ENCODE assay signal across 12 cellular contexts in genomic region chr2:173150087-173150486, GRCh38.
DNase-seq lines count a peak whose midpoint lies in the region; TF ChIP-seq lines count a peak whose summit lies in the region.
"Had no signal": no experiment of that assay in that cellular context is flagged by ENCODE, and none has a peak within 500 bp of the region (broad histone marks: within the 10 kb centered on the region; RNA-seq: fewer than 3 reads in every experiment).

No MANE protein-coding gene starts in this region.

- H3K4me1 ChIP-seq in GM23248 (ENCODE audit: insufficient read depth) = peaks cover 58% of the 10 kb centered on the region
- H3K4me1 ChIP-seq in mesendoderm (ENCODE audit: control insufficient read depth, low read depth, low read length) = peaks cover 10% of the 10 kb centered on the region
- peaks cover 2% of the 10 kb centered on the region for H3K4me1 ChIP-seq in suprapubic skin
- no peaks in the 10 kb centered on the region for H3K4me1 ChIP-seq in MM.1S (ENCODE audit: low read length)
- H3K4me1 ChIP-seq: testis had no signal

- H2AFZ ChIP-seq in GM23248 (no peak overlapping the region), MM.1S (ENCODE audit: low read length) (no peak overlapping the region)

- H2BK15ac ChIP-seq in mesendoderm (replicated peaks; ENCODE audit: low read depth) = peak overlapping the region; percentile 36

- H4K5ac ChIP-seq in mesendoderm (ENCODE audit: low read length) = no peak overlapping the region

- no peak overlapping the region for H2AK5ac ChIP-seq in mesendoderm (ENCODE audit: low read length)

- no peaks in the 10 kb centered on the region for H3K9me3 ChIP-seq in GM23248 (ENCODE audit: low read depth)
- H3K9me3 ChIP-seq in suprapubic skin = no peaks in the 10 kb centered on the region
- H3K9me3 ChIP-seq in MM.1S (replicated peaks; ENCODE audit: insufficient read depth, low read length) = no peaks in the 10 kb centered on the region
- H3K9me3 ChIP-seq: testis had no signal

- no peak for TF ChIP-seq EP300 in suprapubic skin (IDR thresholded peaks at IDR 0.05)

- TF ChIP-seq CTCF in astrocyte of the cerebellum (IDR thresholded peaks at IDR 0.05; ENCODE audit: low read depth, low read length, missing control alignments) (no peak), suprapubic skin (IDR thresholded peaks at IDR 0.05) (no peak), MM.1S (IDR thresholded peaks at IDR 0.05; ENCODE audit: low read length) (no peak)

- 28 to 32% methylated on average over 2 of the region's 2 CpGs for WGBS in GM23248 (ENCODE audit: low coverage in 1 of 2, low lambda C conversion rate in 2 of 2, missing lambda C conversion rate in 2 of 2), 2 experiments
- no CpG with 5 or more reads among the region's 2 CpGs for WGBS in mesendoderm (ENCODE audit: extremely low coverage, insufficient coverage, low lambda C conversion rate)
- WGBS in suprapubic skin = 68% methylated on average over 2 of the region's 2 CpGs

- in situ Hi-C loops in GM23248 (cut with MboI) = no loop called here
- in situ Hi-C loops in astrocyte of the cerebellum (cut with HindIII; ENCODE audit: low sequenced_read_pairs) = no loop called here

- H3K56ac ChIP-seq in mesendoderm (ENCODE audit: low read length) = no peak overlapping the region

- no peak overlapping the region for H4K8ac ChIP-seq in mesendoderm (ENCODE audit: low read depth, low read length)

- H3K9ac ChIP-seq in GM23248 = no peak overlapping the region
- no peak overlapping the region for H3K9ac ChIP-seq in mesendoderm (ENCODE audit: low read length)
- H3K9ac ChIP-seq in MM.1S (ENCODE audit: low read length) = no peak overlapping the region

- TF ChIP-seq POLR2A in suprapubic skin (IDR thresholded peaks at IDR 0.05) = no peak

- no peak overlapping the region for H3K18ac ChIP-seq in mesendoderm (ENCODE audit: low read length)

- H3K36me3 ChIP-seq in GM23248 (ENCODE audit: low read depth) (no peaks in the 10 kb centered on the region), mesendoderm (ENCODE audit: control insufficient read depth, insufficient read depth, low read length) (no peaks in the 10 kb centered on the region), suprapubic skin (no peaks in the 10 kb centered on the region), MM.1S (replicated peaks; ENCODE audit: insufficient read depth, low read length) (no peaks in the 10 kb centered on the region)

- DNase-seq in CD1c-positive myeloid dendritic cell (ENCODE audit: extremely low spot score) (peak; percentile 6), GM23248 (peak; percentile 75), astrocyte of the cerebellum (ENCODE audit: low read depth) (peak; percentile 39), mesendoderm (no peak), suprapubic skin (ENCODE audit: low spot score in 2 of 2) (no peak), MM.1S (no peak), SIG-M5 (lab: John Stamatoyannopoulos, UW) (no peak)
- DNase-seq: amygdala, DMS153, NCI-H1436, NCI-H748 treated with DMSO at 0.1 percent for 48 hours had no signal

- H3K27me3 ChIP-seq in GM23248 (replicated peaks; ENCODE audit: insufficient read depth) (no peaks in the 10 kb centered on the region), mesendoderm (ENCODE audit: insufficient read depth, low read length, poor library complexity) (no peaks in the 10 kb centered on the region), suprapubic skin (no peaks in the 10 kb centered on the region), MM.1S (replicated peaks; ENCODE audit: insufficient read depth, low read length) (no peaks in the 10 kb centered on the region)
- H3K27me3 ChIP-seq: testis had no signal

- no peak overlapping the region for H2BK5ac ChIP-seq in mesendoderm (ENCODE audit: low read length)

- H3K4me2 ChIP-seq in GM23248 (ENCODE audit: unreplicated experiment) (peak overlapping the region; percentile 38), mesendoderm (ENCODE audit: low read length) (no peak overlapping the region), MM.1S (ENCODE audit: low read depth, low read length) (no peak overlapping the region)

- no peak overlapping the region for H3K23ac ChIP-seq in mesendoderm (ENCODE audit: low read length)

- H2BK120ac ChIP-seq in mesendoderm (ENCODE audit: low read depth, low read length) = no peak overlapping the region

- peaks cover 60% of the 10 kb centered on the region for H3F3A ChIP-seq in GM23248 (ENCODE audit: insufficient read depth)
- no peaks in the 10 kb centered on the region for H3F3A ChIP-seq in MM.1S (ENCODE audit: insufficient read depth, low read length)

- H3K4ac ChIP-seq in mesendoderm (ENCODE audit: low read depth, low read length) = no peak overlapping the region

- H3K79me2 ChIP-seq in GM23248 (ENCODE audit: insufficient read depth) = peaks cover 42% of the 10 kb centered on the region
- H3K79me2 ChIP-seq in mesendoderm (ENCODE audit: control insufficient read depth, insufficient read depth, low read length) = no peaks in the 10 kb centered on the region
- H3K79me2 ChIP-seq in MM.1S (ENCODE audit: low read length) = no peaks in the 10 kb centered on the region

- H3K79me1 ChIP-seq in mesendoderm (ENCODE audit: low read length) = no peaks in the 10 kb centered on the region

- H3K9me2 ChIP-seq in GM23248 (ENCODE audit: insufficient read depth) (no peaks in the 10 kb centered on the region), MM.1S (replicated peaks; ENCODE audit: insufficient read depth, low read length) (no peaks in the 10 kb centered on the region)

- no peaks in the 10 kb centered on the region for H4K20me1 ChIP-seq in GM23248 (ENCODE audit: insufficient read depth)
- H4K20me1 ChIP-seq in MM.1S (ENCODE audit: insufficient read depth, low read length) = no peaks in the 10 kb centered on the region

- H3K27ac ChIP-seq in GM23248 (peak overlapping the region; percentile 28; the same call in 1 of the 2 replicates), mesendoderm (ENCODE audit: low read depth, low read length) (no peak overlapping the region), suprapubic skin (no peak overlapping the region), MM.1S (ENCODE audit: low read length) (no peak overlapping the region)
- H3K27ac ChIP-seq: testis had no signal

- H3K4me3 ChIP-seq in GM23248 (no peak overlapping the region), astrocyte of the cerebellum (ENCODE audit: low read depth, low read length) (no peak overlapping the region), mesendoderm (ENCODE audit: low read length) (no peak overlapping the region), suprapubic skin (no peak overlapping the region), MM.1S (ENCODE audit: low read length) (no peak overlapping the region)
- H3K4me3 ChIP-seq: testis had no signal

Comparison
In these comparisons a context has a peak if more than half of its experiments do, and no peak if none do; other contexts are left out.
1. DNase-seq: peak in CD1c-positive myeloid dendritic cell (single experiment), GM23248 (single experiment) and astrocyte of the cerebellum (single experiment); none in mesendoderm (single experiment), suprapubic skin (0 of 2), MM.1S (single experiment) and SIG-M5 (single experiment).